ENCODE assay signal across 8 cellular contexts in genomic region chr2:68031546-68032160, GRCh38. TPM values are rescaled to one million over a fixed set of nuclear protein-coding genes. Genes with fewer than 3 reads are reported as not detected.
A peak's percentile ranks its signal among the peaks of the same experiment; 100 is the strongest.
DNase-seq lines count a peak whose midpoint lies in the region; ATAC-seq, FAIRE-seq and TF ChIP-seq lines count a peak whose summit lies in the region.

No MANE protein-coding gene starts in this region.

- H3K9me3 Mint-ChIP-seq in CD8-positive, alpha-beta T cell = no peaks in the 10 kb centered on the region

- intact Hi-C loops in CD8-positive, alpha-beta T cell (cut with DNase I, micrococcal nuclease) = no loop called here

- H3K9me3 ChIP-seq in CD8-positive, alpha-beta T cell (ENCODE audit: low read length) = no peaks in the 10 kb centered on the region
- H3K9me3 ChIP-seq in lung (ENCODE audit: control insufficient read depth in 2 of 2, insufficient read depth in 1 of 2, low read length in 1 of 2) = no peaks in the 10 kb centered on the region

- peak; percentile 58 for TF ChIP-seq CTCF in CD8-positive, alpha-beta T cell (IDR thresholded peaks at IDR 0.05)
- TF ChIP-seq CTCF in bronchial epithelial cell (IDR thresholded peaks at IDR 0.05; ENCODE audit: insufficient read depth, low read length, severe bottlenecking) = peak; percentile 44
- TF ChIP-seq CTCF in lung (IDR thresholded peaks at IDR 0.05; ENCODE audit: control extremely low read depth, extremely low read depth) = peak; percentile 54

- CTCF ChIA-PET in CD8-positive, alpha-beta T cell (lab: Charles Lee) = interaction anchor here (1.5 kb wide), 1 partner anchor 9 kb away, joined by 4 read pairs; no protein-coding TSS in a partner anchor

- no peak for FAIRE-seq in bronchial epithelial cell (lab: Jason Lieb, UNC)

- WGBS in lung, 2 donors = 44 to 45% methylated on average over 2 of the region's 2 CpGs

- H3K4me1 Mint-ChIP-seq in CD8-positive, alpha-beta T cell (ENCODE audit: low read depth) = no peaks in the 10 kb centered on the region

- no peak for ATAC-seq in CD8-positive, alpha-beta T cell
- ATAC-seq in GM19035 (IDR thresholded peaks at IDR 0.05; ENCODE audit: unreplicated experiment) (peak; percentile 88), HG03565 (IDR thresholded peaks at IDR 0.05; ENCODE audit: unreplicated experiment) (peak; percentile 92), lung (ENCODE audit: insufficient read depth, low FRiP score) (peak; percentile 72)

- H3K36me3 Mint-ChIP-seq in CD8-positive, alpha-beta T cell = no peaks in the 10 kb centered on the region

- H3K27ac Mint-ChIP-seq in CD8-positive, alpha-beta T cell = no peak overlapping the region

- POLR2A ChIA-PET in CD8-positive, alpha-beta T cell (lab: Charles Lee) = no interaction called here

- H3K27me3 Mint-ChIP-seq in CD8-positive, alpha-beta T cell (ENCODE audit: low read depth) = peaks cover 3% of the 10 kb centered on the region

- no peaks in the 10 kb centered on the region for H3K4me1 ChIP-seq in CD8-positive, alpha-beta T cell (ENCODE audit: insufficient read depth, low read length)
- no peaks in the 10 kb centered on the region for H3K4me1 ChIP-seq in lung (ENCODE audit: control insufficient read depth in 2 of 2, insufficient read depth in 2 of 2, low read length in 2 of 2)

- no peaks in the 10 kb centered on the region for H3K27me3 ChIP-seq in CD8-positive, alpha-beta T cell (ENCODE audit: insufficient read depth, low read length)
- H3K27me3 ChIP-seq in bronchial epithelial cell (ENCODE audit: control insufficient read depth, insufficient read depth, low read length) = no peaks in the 10 kb centered on the region
- H3K27me3 ChIP-seq in lung (ENCODE audit: control insufficient read depth, insufficient read depth) = no peaks in the 10 kb centered on the region

- no peak overlapping the region for H3K4me3 ChIP-seq in CD8-positive, alpha-beta T cell (ENCODE audit: low read depth, low read length)
- H3K4me3 ChIP-seq in bronchial epithelial cell (ENCODE audit: low read depth, low read length) (no peak overlapping the region), lung (no peak overlapping the region)

- DNase-seq in CD8-positive, alpha-beta T cell = no peak
- peak; percentile 79 for DNase-seq in NCI-H69 (lab: John Stamatoyannopoulos, UW)
- DNase-seq in bronchial epithelial cell (ENCODE audit: low read depth) = peak; percentile 61
- DNase-seq in lung (ENCODE audit: low spot score) = no peak
- DNase-seq in activated CD4-positive, CD25-positive, alpha-beta regulatory T cell (lab: John Stamatoyannopoulos, UW) = no peak
- DNase-seq in effector CD4-positive, alpha-beta T cell = no peak

- H3K36me3 ChIP-seq in CD8-positive, alpha-beta T cell (ENCODE audit: insufficient read depth, low read length) = no peaks in the 10 kb centered on the region
- no peaks in the 10 kb centered on the region for H3K36me3 ChIP-seq in bronchial epithelial cell (ENCODE audit: control insufficient read depth, insufficient read depth, low read length)
- H3K36me3 ChIP-seq in lung (ENCODE audit: control insufficient read depth in 2 of 2, insufficient read depth in 2 of 2, low read length in 2 of 2) = no peaks in the 10 kb centered on the region

- H3K4me3 Mint-ChIP-seq in CD8-positive, alpha-beta T cell = no peak overlapping the region

- no peak overlapping the region for H3K27ac ChIP-seq in CD8-positive, alpha-beta T cell (ENCODE audit: low read depth, low read length)
- no peak overlapping the region for H3K27ac ChIP-seq in lung (ENCODE audit: low read depth in 1 of 2, low read length in 1 of 2)

RNA-seq across cellular contexts. Expression of gene C1D, which starts 31.2 kb away (rescaled TPM):
- total RNA-seq in CD8-positive, alpha-beta T cell = 10 to 100 TPM; 30.1 to 32.7 TPM
- total RNA-seq in bronchial epithelial cell (16.8 and 20.0 TPM in 2 replicates), lung (10 to 100 TPM; 16.5 to 35.7 TPM)
- 10 to 100 TPM; 12.9 to 38.3 TPM for polyA plus RNA-seq in lung

Comparison
In these comparisons a context has a peak if more than half of its experiments do, and no peak if none do; other contexts are left out.
1. DNase-seq: peak in NCI-H69 (single experiment) and bronchial epithelial cell (single experiment); none in CD8-positive, alpha-beta T cell (0 of 7), lung (single experiment), activated CD4-positive, CD25-positive, alpha-beta regulatory T cell (0 of 4) and effector CD4-positive, alpha-beta T cell (single experiment).
2. Peak in every context shown above with its lines, with median percentiles within 50 percentile points of each other: CTCF ChIP-seq.